10 cellular contexts compared by ENCODE assay signal in the genomic region with DNA sequence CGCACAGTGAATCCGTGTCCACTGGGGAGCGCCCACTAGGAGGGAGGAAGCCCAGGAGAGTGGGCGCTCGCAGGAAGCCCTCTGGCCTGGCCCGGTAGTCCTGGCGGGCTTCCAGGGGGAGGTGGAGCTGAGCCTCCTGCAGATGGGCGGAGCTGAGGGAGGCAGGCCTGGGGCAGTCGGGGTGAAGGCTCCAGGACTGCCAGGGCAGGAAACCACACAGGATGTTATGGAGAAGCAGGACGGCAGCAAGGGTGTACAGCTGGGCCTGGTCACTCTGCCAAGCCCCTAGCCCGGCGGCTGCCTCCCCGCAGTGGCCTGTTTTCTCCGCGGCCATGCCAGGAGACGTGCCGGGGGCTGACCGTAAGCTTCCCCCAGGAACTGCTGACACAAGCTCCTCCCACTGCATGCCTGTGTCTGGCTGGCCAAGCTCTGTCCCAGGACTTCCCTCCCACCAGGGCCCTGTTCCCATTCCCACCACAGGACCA.
DNase-seq lines count a peak whose midpoint lies in the region; ATAC-seq, FAIRE-seq and TF ChIP-seq lines count a peak whose summit lies in the region.
"Had no signal": no experiment of that assay in that cellular context is flagged by ENCODE, and none has a peak within 500 bp of the region (broad histone marks: within the 10 kb centered on the region; RNA-seq: fewer than 3 reads in every experiment).

No MANE protein-coding gene starts in this region.

- TF ChIP-seq RAD21 in H1 (IDR thresholded peaks at IDR 0.05 in 1 of 2, conservative IDR thresholded peaks at IDR 0.05 in 1 of 2; ENCODE audit: low read depth in 2 of 2, low read length in 2 of 2) = no peak

- no peak for TF ChIP-seq POLR2A in H1 (IDR thresholded peaks at IDR 0.05; ENCODE audit: control extremely low read depth in 1 of 2, low read depth in 2 of 2, low read length in 2 of 2)

- H2BK5ac ChIP-seq in H1 (ENCODE audit: low read depth, low read length) = 0 out of 2 replicates have a peak overlapping the region, but pooled peaks have one; percentile 12

- H4K5ac ChIP-seq in H1 (ENCODE audit: insufficient read length, low read depth, low read length) = no peak overlapping the region

- H2BK15ac ChIP-seq in H1 (ENCODE audit: low read length) = 0 out of 2 replicates have a peak overlapping the region, but pooled peaks have one; percentile 40

- H3K14ac ChIP-seq in H1 (ENCODE audit: insufficient read length) = no peak overlapping the region

- H3K4me1 ChIP-seq in H1 (replicated peaks in 1 of 4; ENCODE audit: control insufficient read depth in 3 of 4, insufficient read depth in 4 of 4, low read length in 3 of 4) = peaks cover 0 to 10% (median 7%) of the 10 kb centered on the region in 4 experiments; a peak in 5 of 7 replicates
- no peaks in the 10 kb centered on the region for H3K4me1 ChIP-seq in aorta (ENCODE audit: control insufficient read depth in 1 of 2, insufficient read depth in 2 of 2, low read length in 2 of 2)
- no peaks in the 10 kb centered on the region for H3K4me1 ChIP-seq in CD8-positive, alpha-beta T cell (ENCODE audit: insufficient read depth, low read length)

- no peak overlapping the region for H3K4me3 ChIP-seq in H1 (ENCODE audit: extremely low read depth in 1 of 4, insufficient read depth in 2 of 4, low read depth in 3 of 4, low read length in 4 of 4)
- H3K4me3 ChIP-seq in aorta (ENCODE audit: low read length in 2 of 2) = no peak overlapping the region
- H3K4me3 ChIP-seq in CD8-positive, alpha-beta T cell (ENCODE audit: low read depth, low read length) = no peak overlapping the region

- peak overlapping the region; percentile 75; the same call in 1 of the 2 replicates for H2AFZ ChIP-seq in H1 (ENCODE audit: low read length)

- no peak overlapping the region for H2BK20ac ChIP-seq in H1 (ENCODE audit: low read length)

- no peaks in the 10 kb centered on the region for H3K27me3 Mint-ChIP-seq in activated naive CD8-positive, alpha-beta T cell treated with anti-CD3 and anti-CD28 coated beads, Interleukin-2, amount 10 ng/mL, durations not matched to agents 7 days and 5 days
- no peaks in the 10 kb centered on the region for H3K27me3 Mint-ChIP-seq in activated naive CD8-positive, alpha-beta T cell treated with anti-CD3 and anti-CD28 coated beads for 36 hours
- no peaks in the 10 kb centered on the region for H3K27me3 Mint-ChIP-seq in CD8-positive, alpha-beta T cell (ENCODE audit: low read depth)

- H3K27me3 ChIP-seq in H1 (replicated peaks in 1 of 4; ENCODE audit: control insufficient read depth in 3 of 4, extremely low read depth in 1 of 4, insufficient read depth in 3 of 4, low read length in 3 of 4) (no peaks in the 10 kb centered on the region), aorta (ENCODE audit: control insufficient read depth in 1 of 2, insufficient read depth in 2 of 2, low read length in 1 of 2) (no peaks in the 10 kb centered on the region)
- H3K27me3 ChIP-seq in CD8-positive, alpha-beta T cell (ENCODE audit: insufficient read depth, low read length) = no peaks in the 10 kb centered on the region

- peak overlapping the region; percentile 72 for H4K91ac ChIP-seq in H1 (replicated peaks; ENCODE audit: insufficient read length, low read length)

- WGBS in H1 (ENCODE audit: extremely low coverage in 1 of 2, insufficient coverage in 1 of 2, insufficient read length in 1 of 2, insufficient replicate concordance in 2 of 2, low coverage in 1 of 2, low lambda C conversion rate in 2 of 2, missing lambda C conversion rate in 1 of 2), 2 experiments = 85% methylated on average over 18 of the region's 18 CpGs; no CpG with 5 or more reads in 1 of the 2 experiments
- WGBS in aorta, 2 donors = 16 to 18% methylated on average over 18 of the region's 18 CpGs

- H3K23ac ChIP-seq in H1 (ENCODE audit: insufficient read length) = no peak overlapping the region

- H2AK5ac ChIP-seq in H1 (ENCODE audit: low read depth, low read length) = no peak overlapping the region

- H3K9me3 Mint-ChIP-seq in activated naive CD8-positive, alpha-beta T cell treated with anti-CD3 and anti-CD28 coated beads, Interleukin-2, amount 10 ng/mL, durations not matched to agents 7 days and 5 days = no peaks in the 10 kb centered on the region
- H3K9me3 Mint-ChIP-seq in activated naive CD8-positive, alpha-beta T cell treated with anti-CD3 and anti-CD28 coated beads for 36 hours = no peaks in the 10 kb centered on the region
- H3K9me3 Mint-ChIP-seq in CD8-positive, alpha-beta T cell = no peaks in the 10 kb centered on the region

- H4K8ac ChIP-seq in H1 (ENCODE audit: extremely low read depth, insufficient read depth, low read length) = no peak overlapping the region; the same call in none of the 2 replicates

- no peaks in the 10 kb centered on the region for H3K36me3 Mint-ChIP-seq in activated naive CD8-positive, alpha-beta T cell treated with anti-CD3 and anti-CD28 coated beads, Interleukin-2, amount 10 ng/mL, durations not matched to agents 7 days and 5 days
- H3K36me3 Mint-ChIP-seq in activated naive CD8-positive, alpha-beta T cell treated with anti-CD3 and anti-CD28 coated beads for 36 hours = no peaks in the 10 kb centered on the region
- no peaks in the 10 kb centered on the region for H3K36me3 Mint-ChIP-seq in CD8-positive, alpha-beta T cell

- H2BK12ac ChIP-seq in H1 (ENCODE audit: low read depth, low read length) = 0 out of 2 replicates have a peak overlapping the region, but pooled peaks have one; percentile 50

- H3K23me2 ChIP-seq in H1 (ENCODE audit: low read depth, low read length) = no peaks in the 10 kb centered on the region

- H3K4ac ChIP-seq in H1 (replicated peaks; ENCODE audit: insufficient read length, low read depth, low read length) = no peak overlapping the region

- no peak for FAIRE-seq in H1 (lab: Jason Lieb, UNC)

- CTCF ChIA-PET in H1 (lab: Charles Lee; ENCODE audit: partially characterized antibody) = interaction anchor here (1.3 to 1.8 kb wide), 4 partner anchors 31 to 128 kb away, joined by 3 to 9 read pairs (median 4); no protein-coding TSS in a partner anchor
- CTCF ChIA-PET in CD8-positive, alpha-beta T cell (lab: Charles Lee) = no interaction called here

- intact Hi-C loops in aorta (cut with DNase I) = no loop called here
- intact Hi-C loops in CD8-positive, alpha-beta T cell (cut with DNase I, micrococcal nuclease) = no loop called here

- H4K20me1 ChIP-seq in H1 (replicated peaks in 1 of 2; ENCODE audit: control insufficient read depth in 1 of 2, insufficient read depth in 2 of 2, low read length in 2 of 2) = no peaks in the 10 kb centered on the region

- H3K27ac ChIP-seq in H1 (ENCODE audit: low read depth, low read length) (no peak overlapping the region), aorta (ENCODE audit: low read depth in 1 of 2, low read length in 2 of 2) (no peak overlapping the region)
- H3K27ac ChIP-seq in CD8-positive, alpha-beta T cell (ENCODE audit: low read depth, low read length) = no peak overlapping the region

- H3K36me3 ChIP-seq in H1 (ENCODE audit: control insufficient read depth in 2 of 4, insufficient read depth in 4 of 4, low read length in 3 of 4) = no peaks in the 10 kb centered on the region
- H3K36me3 ChIP-seq in aorta (ENCODE audit: control insufficient read depth in 1 of 2, insufficient read depth in 2 of 2, low read length in 1 of 2) = no peaks in the 10 kb centered on the region
- no peaks in the 10 kb centered on the region for H3K36me3 ChIP-seq in CD8-positive, alpha-beta T cell (ENCODE audit: insufficient read depth, low read length)

- H3K27ac Mint-ChIP-seq in activated naive CD8-positive, alpha-beta T cell treated with anti-CD3 and anti-CD28 coated beads, Interleukin-2, amount 10 ng/mL, durations not matched to agents 7 days and 5 days = no peak overlapping the region
- H3K27ac Mint-ChIP-seq in activated naive CD8-positive, alpha-beta T cell treated with anti-CD3 and anti-CD28 coated beads for 36 hours = no peak overlapping the region
- H3K27ac Mint-ChIP-seq in CD8-positive, alpha-beta T cell = no peak overlapping the region

- POLR2A ChIA-PET in activated naive CD8-positive, alpha-beta T cell treated with anti-CD3 and anti-CD28 coated beads, Interleukin-2, amount 10 ng/mL, durations not matched to agents 7 days and 5 days (lab: Charles Lee) = no interaction called here
- POLR2A ChIA-PET in H1 (lab: Charles Lee; ENCODE audit: partially characterized antibody) = no interaction called here
- POLR2A ChIA-PET in CD8-positive, alpha-beta T cell (lab: Charles Lee) = no interaction called here

- no peak overlapping the region for H3K56ac ChIP-seq in H1 (replicated peaks; ENCODE audit: insufficient read length, low read depth, low read length)

- H3K9ac ChIP-seq in H1 (replicated peaks in 1 of 4; ENCODE audit: extremely low read depth in 1 of 4, low read depth in 3 of 4, low read length in 3 of 4) = no peak overlapping the region; a peak in 2 of 7 replicates

- H3K4me2 ChIP-seq in H1 (ENCODE audit: insufficient read depth in 1 of 2, low read depth in 2 of 2, low read length in 2 of 2) = no peak overlapping the region

- H3K4me3 Mint-ChIP-seq in activated naive CD8-positive, alpha-beta T cell treated with anti-CD3 and anti-CD28 coated beads, Interleukin-2, amount 10 ng/mL, durations not matched to agents 7 days and 5 days = no peak overlapping the region
- H3K4me3 Mint-ChIP-seq in activated naive CD8-positive, alpha-beta T cell treated with anti-CD3 and anti-CD28 coated beads for 36 hours = no peak overlapping the region
- H3K4me3 Mint-ChIP-seq in CD8-positive, alpha-beta T cell = no peak overlapping the region

- H3K9me3 ChIP-seq in H1 (ENCODE audit: insufficient read depth in 2 of 2, low read depth in 1 of 2, low read length in 1 of 2) (no peaks in the 10 kb centered on the region), aorta (ENCODE audit: control insufficient read depth, low read length) (no peaks in the 10 kb centered on the region)
- H3K9me3 ChIP-seq in CD8-positive, alpha-beta T cell (ENCODE audit: low read length) = no peaks in the 10 kb centered on the region

- H3K79me1 ChIP-seq in H1 (ENCODE audit: low read depth, low read length) = no peaks in the 10 kb centered on the region

- H3K4me1 Mint-ChIP-seq in activated naive CD8-positive, alpha-beta T cell treated with anti-CD3 and anti-CD28 coated beads, Interleukin-2, amount 10 ng/mL, durations not matched to agents 7 days and 5 days = no peaks in the 10 kb centered on the region
- H3K4me1 Mint-ChIP-seq in activated naive CD8-positive, alpha-beta T cell treated with anti-CD3 and anti-CD28 coated beads for 36 hours = no peaks in the 10 kb centered on the region
- H3K4me1 Mint-ChIP-seq in CD8-positive, alpha-beta T cell (ENCODE audit: low read depth) = peaks cover 2% of the 10 kb centered on the region

- peak overlapping the region; percentile 24; the same call in 1 of the 2 replicates for H3K18ac ChIP-seq in H1 (ENCODE audit: extremely low read depth, low read length)

- H2BK120ac ChIP-seq in H1 (replicated peaks; ENCODE audit: low read depth, low read length) = no peak overlapping the region

- H3K79me2 ChIP-seq in H1 (ENCODE audit: control insufficient read depth in 1 of 2, insufficient read depth in 2 of 2, low read length in 2 of 2) = no peaks in the 10 kb centered on the region

- TF ChIP-seq EP300 in H1 (IDR thresholded peaks at IDR 0.05; ENCODE audit: borderline replicate concordance in 1 of 2, low read depth in 2 of 2, low read length in 2 of 2) = no peak

- TF ChIP-seq CTCF in H1 (IDR thresholded peaks at IDR 0.05; ENCODE audit: control extremely low read depth in 1 of 3, insufficient read depth in 1 of 3, low read depth in 1 of 3, low read length in 3 of 3) = no peak
- no peak for TF ChIP-seq CTCF in CD8-positive, alpha-beta T cell (IDR thresholded peaks at IDR 0.05)

- peak; percentile 27 for DNase-seq in activated naive CD8-positive, alpha-beta T cell treated with anti-CD3 and anti-CD28 coated beads, Interleukin-2, amount 10 ng/mL, durations not matched to agents 7 days and 5 days
- DNase-seq in activated naive CD8-positive, alpha-beta T cell treated with anti-CD3 and anti-CD28 coated beads for 36 hours = no peak
- DNase-seq in H1 (ENCODE audit: low read depth in 1 of 2, low spot score in 2 of 2) (peak in 1 of 2 experiments; percentile 55), mesenteric fat pad (ENCODE audit: low spot score) (peak; percentile 88), aorta (peak; percentile 82 to 87), putamen (ENCODE audit: low spot score) (no peak)
- no peak for DNase-seq in stimulated activated CD4-positive, alpha-beta T cell treated with anti-CD3 and anti-CD28 coated beads, Interleukin-4, amount 100 ng/mL, for 24 hours
- DNase-seq in CD8-positive, alpha-beta T cell = no peak
- DNase-seq: activated gamma-delta T cell treated with Interleukin-2 at 50 U/mL for 16 hours, C1 segment of cervical spinal cord had no signal

- no peak for ATAC-seq in activated naive CD8-positive, alpha-beta T cell treated with anti-CD3 and anti-CD28 coated beads, Interleukin-2, amount 10 ng/mL, durations not matched to agents 7 days and 5 days (ENCODE audit: low read depth)
- ATAC-seq in aorta (ENCODE audit: low FRiP score) = peak; percentile 66
- no peak for ATAC-seq in CD8-positive, alpha-beta T cell

Comparison
In these comparisons a context has a peak if more than half of its experiments do, and no peak if none do; other contexts are left out.
1. DNase-seq: peak in activated naive CD8-positive, alpha-beta T cell treated with anti-CD3 and anti-CD28 coated beads, Interleukin-2, amount 10 ng/mL, durations not matched to agents 7 days and 5 days (single experiment), mesenteric fat pad (single experiment) and aorta (2 of 2); none in activated naive CD8-positive, alpha-beta T cell treated with anti-CD3 and anti-CD28 coated beads for 36 hours (single experiment), stimulated activated CD4-positive, alpha-beta T cell treated with anti-CD3 and anti-CD28 coated beads, Interleukin-4, amount 100 ng/mL, for 24 hours (single experiment), putamen (single experiment) and CD8-positive, alpha-beta T cell (0 of 7).